ENCODE assay signal across 8 cellular contexts in genomic region chr22:21665047-21665851, GRCh38. TPM values are rescaled to one million over a fixed set of nuclear protein-coding genes. Genes with fewer than 3 reads are reported as not detected.
A peak's percentile ranks its signal among the peaks of the same experiment; 100 is the strongest.
DNase-seq lines count a peak whose midpoint lies in the region; ATAC-seq and TF ChIP-seq lines count a peak whose summit lies in the region.

No MANE protein-coding gene starts in this region.

- no peak for ATAC-seq in activated CD8-positive, alpha-beta T cell treated with anti-CD3 and anti-CD28 coated beads for 36 hours
- ATAC-seq in stimulated activated memory B cell treated with anti-CD40 and anti-IgM and Interleukin-4, amounts not matched to agents 10 μg/mL and 1 μg/mL and 100 μg/mL, for 72 hours: no peak
- no peak for ATAC-seq in GM21515 (IDR thresholded peaks at IDR 0.05; ENCODE audit: unreplicated experiment)

- CTCF ChIA-PET in HEK293T (lab: Yijun Ruan, JAX): interaction anchor here (0.6 to 1.8 kb wide), 3 partner anchors 19 to 1237 kb away, joined by 4 to 7 read pairs (median 5); no protein-coding TSS in a partner anchor
- CTCF ChIA-PET in activated CD8-positive, alpha-beta T cell treated with anti-CD3 and anti-CD28 coated beads for 36 hours (lab: Charles Lee): interaction anchor here (0.6 to 2.1 kb wide), 9 partner anchors 12 to 287 kb away, joined by 3 to 10 read pairs (median 3); partner anchors contain the start of genes PPM1F and SDF2L1

- no peak for TF ChIP-seq CTCF in activated CD8-positive, alpha-beta T cell treated with anti-CD3 and anti-CD28 coated beads for 36 hours (IDR thresholded peaks at IDR 0.05)

- H3K4me3 Mint-ChIP-seq in activated CD8-positive, alpha-beta T cell treated with anti-CD3 and anti-CD28 coated beads for 36 hours: peak overlapping the region; percentile 89
- peak overlapping the region; percentile 96 for H3K4me3 Mint-ChIP-seq in stimulated activated memory B cell treated with anti-CD40 and anti-IgM and Interleukin-4, amounts not matched to agents 10 μg/mL and 1 μg/mL and 100 μg/mL, for 72 hours

- intact Hi-C loops in activated CD8-positive, alpha-beta T cell treated with anti-CD3 and anti-CD28 coated beads for 36 hours (cut with micrococcal nuclease): loop anchor here (5.0 kb wide), 1 partner anchor 52 kb away; no protein-coding TSS in a partner anchor

- no peaks in the 10 kb centered on the region for H3K9me3 Mint-ChIP-seq in activated CD8-positive, alpha-beta T cell treated with anti-CD3 and anti-CD28 coated beads for 36 hours
- no peaks in the 10 kb centered on the region for H3K9me3 Mint-ChIP-seq in stimulated activated memory B cell treated with anti-CD40 and anti-IgM and Interleukin-4, amounts not matched to agents 10 μg/mL and 1 μg/mL and 100 μg/mL, for 72 hours

- H3K36me3 Mint-ChIP-seq in activated CD8-positive, alpha-beta T cell treated with anti-CD3 and anti-CD28 coated beads for 36 hours (ENCODE audit: low read depth): peaks cover 4% of the 10 kb centered on the region
- peaks cover 5% of the 10 kb centered on the region for H3K36me3 Mint-ChIP-seq in stimulated activated memory B cell treated with anti-CD40 and anti-IgM and Interleukin-4, amounts not matched to agents 10 μg/mL and 1 μg/mL and 100 μg/mL, for 72 hours

- H3K4me3 ChIP-seq in iPS-11a (ENCODE audit: low read depth, low read length): peak overlapping the region; percentile 90

- DNase-seq in HEK293T (ENCODE audit: extremely low spot score): no peak
- no peak for DNase-seq in activated CD8-positive, alpha-beta T cell treated with anti-CD3 and anti-CD28 coated beads for 36 hours
- DNase-seq in HPDE6-E6E7 (ENCODE audit: extremely low spot score): no peak
- DNase-seq in NCI-H2081 (lab: John Stamatoyannopoulos, UW): no peak
- DNase-seq in AG08396 (ENCODE audit: low spot score): no peak

- POLR2A ChIA-PET in HEK293T (lab: Yijun Ruan, JAX): interaction anchor here (1.1 to 2.7 kb wide), 9 partner anchors 9 to 245 kb away, joined by 3 to 19 read pairs (median 5); no protein-coding TSS in a partner anchor
- POLR2A ChIA-PET in activated CD8-positive, alpha-beta T cell treated with anti-CD3 and anti-CD28 coated beads for 36 hours (lab: Charles Lee): interaction anchor here (0.9 to 1.7 kb wide), 6 partner anchors 9 to 22 kb away, joined by 3 to 6 read pairs (median 4); no protein-coding TSS in a partner anchor

- H3K4me1 Mint-ChIP-seq in activated CD8-positive, alpha-beta T cell treated with anti-CD3 and anti-CD28 coated beads for 36 hours (ENCODE audit: low read depth): peaks cover 25% of the 10 kb centered on the region
- peaks cover 40% of the 10 kb centered on the region for H3K4me1 Mint-ChIP-seq in stimulated activated memory B cell treated with anti-CD40 and anti-IgM and Interleukin-4, amounts not matched to agents 10 μg/mL and 1 μg/mL and 100 μg/mL, for 72 hours

- H3K27me3 Mint-ChIP-seq in activated CD8-positive, alpha-beta T cell treated with anti-CD3 and anti-CD28 coated beads for 36 hours: no peaks in the 10 kb centered on the region
- H3K27me3 Mint-ChIP-seq in stimulated activated memory B cell treated with anti-CD40 and anti-IgM and Interleukin-4, amounts not matched to agents 10 μg/mL and 1 μg/mL and 100 μg/mL, for 72 hours: no peaks in the 10 kb centered on the region

- peak overlapping the region; percentile 97 for H3K27ac Mint-ChIP-seq in activated CD8-positive, alpha-beta T cell treated with anti-CD3 and anti-CD28 coated beads for 36 hours
- H3K27ac Mint-ChIP-seq in stimulated activated memory B cell treated with anti-CD40 and anti-IgM and Interleukin-4, amounts not matched to agents 10 μg/mL and 1 μg/mL and 100 μg/mL, for 72 hours: peak overlapping the region; percentile 96

TF ChIP-seq in HEK293T, 16 proteins besides CTCF, POLR2A, EP300 and RAD21:
- TF ChIP-seq L3MBTL2 (conservative IDR thresholded peaks at IDR 0.05): peak; percentile 69; the same call in 1 of the 2 replicates
- no peak for TF ChIP-seq HDGF (IDR thresholded peaks at IDR 0.05; ENCODE audit: borderline replicate concordance)
- TF ChIP-seq FOXA1 (IDR thresholded peaks at IDR 0.05): no peak

RNA-seq across cellular contexts. Expression of gene PPIL2, which starts 0.6 kb away (rescaled TPM):
- total RNA-seq in activated CD8-positive, alpha-beta T cell treated with anti-CD3 and anti-CD28 coated beads for 36 hours: 10 to 100 TPM; 41.5 to 42.5 TPM

RNA-seq across cellular contexts. Expression of gene SDF2L1, which starts 23.1 kb away (rescaled TPM):
- 10 to 100 TPM; 38.6 to 41.3 TPM for total RNA-seq in activated CD8-positive, alpha-beta T cell treated with anti-CD3 and anti-CD28 coated beads for 36 hours

RNA-seq across cellular contexts. Expression of gene CCDC116, which starts 32.7 kb away (rescaled TPM):
- total RNA-seq in activated CD8-positive, alpha-beta T cell treated with anti-CD3 and anti-CD28 coated beads for 36 hours: under 1 TPM in 1 of 2 experiments, not detected in 1; 0.45 TPM

RNA-seq across cellular contexts. Expression of gene YDJC, which starts 35.4 kb away (rescaled TPM):
- total RNA-seq in activated CD8-positive, alpha-beta T cell treated with anti-CD3 and anti-CD28 coated beads for 36 hours: 10 to 100 TPM; 60.1 to 64.9 TPM
